Comparison of ENCODE assay signal across 26 cellular contexts in the genomic region with DNA sequence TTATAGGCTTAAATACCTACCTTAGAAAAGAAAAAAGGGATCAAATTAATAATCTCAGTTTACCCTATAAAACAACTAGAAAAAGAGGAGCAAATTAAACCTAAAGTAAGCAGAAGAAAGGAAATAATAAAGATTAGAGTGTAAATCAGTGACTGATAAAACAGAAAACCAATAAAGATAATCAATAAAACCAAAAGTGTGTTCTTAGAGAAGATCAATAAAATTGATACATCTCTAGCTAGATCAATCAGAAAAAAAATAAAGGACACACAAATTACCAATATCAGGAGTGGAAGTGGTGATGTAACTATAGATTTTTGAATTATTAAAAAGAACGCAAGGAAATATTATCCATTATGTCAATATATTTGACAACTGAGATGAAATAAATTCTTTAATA.
"Had no signal": no experiment of that assay in that cellular context is flagged by ENCODE, and none has a peak within 500 bp of the region (broad histone marks: within the 10 kb centered on the region; RNA-seq: fewer than 3 reads in every experiment).

No MANE protein-coding gene starts in this region.

- H3K4me3 ChIP-seq: colonic mucosa, coronary artery, dorsolateral prefrontal cortex, esophagus muscularis mucosa, esophagus squamous epithelium, gastrocnemius medialis, gastroesophageal sphincter, heart left ventricle, heart right ventricle had no signal

- H3K9me3 ChIP-seq: colonic mucosa had no signal

- H3K27me3 ChIP-seq: colonic mucosa, esophagus muscularis mucosa, esophagus squamous epithelium, gastrocnemius medialis, gastroesophageal sphincter, heart left ventricle, heart right ventricle had no signal

- H3K4me1 Mint-ChIP-seq: endodermal cell had no signal

- H3K9me3 Mint-ChIP-seq: endodermal cell had no signal

- H3K27ac ChIP-seq: colonic mucosa, coronary artery, dorsolateral prefrontal cortex, epithelial cell of prostate, esophagus muscularis mucosa, esophagus squamous epithelium, foreskin keratinocyte, gastrocnemius medialis, gastroesophageal sphincter, heart left ventricle, heart right ventricle had no signal

- FAIRE-seq: endothelial cell of umbilical vein had no signal

- H3K27ac Mint-ChIP-seq: dendritic cell treated with granulocyte-macrophage colony-stimulating factor and Interleukin-4, amounts not matched to agents 40 ng/mL and 50 ng/mL, for 4 days; endodermal cell had no signal

- H3K36me3 ChIP-seq: colonic mucosa, esophagus muscularis mucosa, esophagus squamous epithelium, gastrocnemius medialis, gastroesophageal sphincter, heart left ventricle, heart right ventricle had no signal

- ATAC-seq: effector memory CD8-positive, alpha-beta T cell; esophagus mucosa; foreskin keratinocyte; gastrocnemius medialis; gastroesophageal sphincter; heart left ventricle; heart right ventricle had no signal

- H3K4me1 ChIP-seq: colonic mucosa, esophagus muscularis mucosa, esophagus squamous epithelium, foreskin keratinocyte, gastrocnemius medialis, gastroesophageal sphincter had no signal

- DNase-seq: colonic mucosa; cortex of kidney; dermis blood vessel endothelial cell; dorsolateral prefrontal cortex; effector CD4-positive, alpha-beta T cell; effector CD8-positive, alpha-beta T cell; effector memory CD4-positive, alpha-beta T cell; effector memory CD8-positive, alpha-beta T cell; endodermal cell; erythroblast; esophagus squamous epithelium; foreskin fibroblast; foreskin keratinocyte; foreskin melanocyte; gastrocnemius medialis; glutamatergic neuron; head of caudate nucleus; heart left ventricle; heart right ventricle had no signal

- H3K4me3 Mint-ChIP-seq: dendritic cell treated with granulocyte-macrophage colony-stimulating factor and Interleukin-4, amounts not matched to agents 40 ng/mL and 50 ng/mL, for 4 days; effector memory CD8-positive, alpha-beta T cell; endodermal cell had no signal
